Comparison of ENCODE assay signal across 1 cellular context in the genomic region with DNA sequence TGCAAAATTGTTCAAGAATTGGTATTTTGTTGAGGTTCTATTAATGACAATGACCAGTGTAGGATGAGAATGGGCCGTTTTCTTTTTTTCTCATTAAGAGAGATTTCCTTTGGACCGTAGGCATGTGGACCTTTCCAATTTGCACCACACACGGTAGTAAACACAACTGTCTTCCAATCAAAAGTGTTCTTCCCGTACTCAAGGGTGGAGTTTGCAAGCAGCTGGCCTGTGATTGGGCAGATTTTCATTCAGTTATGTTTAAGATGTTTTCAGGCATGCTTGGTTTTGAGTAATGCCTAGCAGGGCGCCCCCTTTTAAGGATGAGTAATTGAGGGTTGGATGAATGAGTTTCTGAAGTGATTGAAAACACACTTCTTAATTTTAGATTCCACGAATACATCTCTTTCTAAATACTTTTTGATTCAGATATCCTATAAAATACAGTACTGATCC.
TF ChIP-seq lines count a peak whose summit lies in the region.

No MANE protein-coding gene starts in this region.

TF ChIP-seq in HepG2, 621 proteins besides CTCF, POLR2A, EP300 and RAD21:
- TF ChIP-seq, protein P1, sequence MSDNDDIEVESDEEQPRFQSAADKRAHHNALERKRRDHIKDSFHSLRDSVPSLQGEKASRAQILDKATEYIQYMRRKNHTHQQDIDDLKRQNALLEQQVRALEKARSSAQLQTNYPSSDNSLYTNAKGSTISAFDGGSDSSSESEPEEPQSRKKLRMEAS (IDR thresholded peaks at IDR 0.05) = peak; percentile 53; the same call in 1 of the 2 replicates
- TF ChIP-seq, protein P2, sequence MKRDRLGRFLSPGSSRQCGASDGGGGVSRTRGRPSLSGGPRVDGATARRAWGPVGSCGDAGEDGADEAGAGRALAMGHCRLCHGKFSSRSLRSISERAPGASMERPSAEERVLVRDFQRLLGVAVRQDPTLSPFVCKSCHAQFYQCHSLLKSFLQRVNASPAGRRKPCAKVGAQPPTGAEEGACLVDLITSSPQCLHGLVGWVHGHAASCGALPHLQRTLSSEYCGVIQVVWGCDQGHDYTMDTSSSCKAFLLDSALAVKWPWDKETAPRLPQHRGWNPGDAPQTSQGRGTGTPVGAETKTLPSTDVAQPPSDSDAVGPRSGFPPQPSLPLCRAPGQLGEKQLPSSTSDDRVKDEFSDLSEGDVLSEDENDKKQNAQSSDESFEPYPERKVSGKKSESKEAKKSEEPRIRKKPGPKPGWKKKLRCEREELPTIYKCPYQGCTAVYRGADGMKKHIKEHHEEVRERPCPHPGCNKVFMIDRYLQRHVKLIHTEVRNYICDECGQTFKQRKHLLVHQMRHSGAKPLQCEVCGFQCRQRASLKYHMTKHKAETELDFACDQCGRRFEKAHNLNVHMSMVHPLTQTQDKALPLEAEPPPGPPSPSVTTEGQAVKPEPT (CRISPR knock-in tag; IDR thresholded peaks at IDR 0.05; ENCODE audit: low read depth) = 0 out of 2 replicates have a peak, but pooled peaks have one; percentile 57
- TF ChIP-seq KLF6 (CRISPR knock-in tag; IDR thresholded peaks at IDR 0.05) = no peak
- TF ChIP-seq MXD4 (CRISPR knock-in tag; IDR thresholded peaks at IDR 0.05) = 0 out of 2 replicates have a peak, but pooled peaks have one; percentile 5
- peak; percentile 84 for TF ChIP-seq NFYC (CRISPR knock-in tag; IDR thresholded peaks at IDR 0.05)
- peak; percentile 69 for TF ChIP-seq SP2 (CRISPR knock-in tag; IDR thresholded peaks at IDR 0.05)
- no peak for TF ChIP-seq HMG20B (CRISPR knock-in tag; conservative IDR thresholded peaks at IDR 0.05)
- TF ChIP-seq, protein P3, sequence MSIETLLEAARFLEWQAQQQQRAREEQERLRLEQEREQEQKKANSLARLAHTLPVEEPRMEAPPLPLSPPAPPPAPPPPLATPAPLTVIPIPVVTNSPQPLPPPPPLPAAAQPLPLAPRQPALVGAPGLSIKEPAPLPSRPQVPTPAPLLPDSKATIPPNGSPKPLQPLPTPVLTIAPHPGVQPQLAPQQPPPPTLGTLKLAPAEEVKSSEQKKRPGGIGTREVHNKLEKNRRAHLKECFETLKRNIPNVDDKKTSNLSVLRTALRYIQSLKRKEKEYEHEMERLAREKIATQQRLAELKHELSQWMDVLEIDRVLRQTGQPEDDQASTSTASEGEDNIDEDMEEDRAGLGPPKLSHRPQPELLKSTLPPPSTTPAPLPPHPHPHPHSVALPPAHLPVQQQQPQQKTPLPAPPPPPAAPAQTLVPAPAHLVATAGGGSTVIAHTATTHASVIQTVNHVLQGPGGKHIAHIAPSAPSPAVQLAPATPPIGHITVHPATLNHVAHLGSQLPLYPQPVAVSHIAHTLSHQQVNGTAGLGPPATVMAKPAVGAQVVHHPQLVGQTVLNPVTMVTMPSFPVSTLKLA (IDR thresholded peaks at IDR 0.05) = peak; percentile 22; the same call in 1 of the 2 replicates
- peak; percentile 54; the same call in 1 of the 2 replicates for TF ChIP-seq SAP130 (CRISPR knock-in tag; IDR thresholded peaks at IDR 0.05; ENCODE audit: low read depth)
- TF ChIP-seq, protein P4, sequence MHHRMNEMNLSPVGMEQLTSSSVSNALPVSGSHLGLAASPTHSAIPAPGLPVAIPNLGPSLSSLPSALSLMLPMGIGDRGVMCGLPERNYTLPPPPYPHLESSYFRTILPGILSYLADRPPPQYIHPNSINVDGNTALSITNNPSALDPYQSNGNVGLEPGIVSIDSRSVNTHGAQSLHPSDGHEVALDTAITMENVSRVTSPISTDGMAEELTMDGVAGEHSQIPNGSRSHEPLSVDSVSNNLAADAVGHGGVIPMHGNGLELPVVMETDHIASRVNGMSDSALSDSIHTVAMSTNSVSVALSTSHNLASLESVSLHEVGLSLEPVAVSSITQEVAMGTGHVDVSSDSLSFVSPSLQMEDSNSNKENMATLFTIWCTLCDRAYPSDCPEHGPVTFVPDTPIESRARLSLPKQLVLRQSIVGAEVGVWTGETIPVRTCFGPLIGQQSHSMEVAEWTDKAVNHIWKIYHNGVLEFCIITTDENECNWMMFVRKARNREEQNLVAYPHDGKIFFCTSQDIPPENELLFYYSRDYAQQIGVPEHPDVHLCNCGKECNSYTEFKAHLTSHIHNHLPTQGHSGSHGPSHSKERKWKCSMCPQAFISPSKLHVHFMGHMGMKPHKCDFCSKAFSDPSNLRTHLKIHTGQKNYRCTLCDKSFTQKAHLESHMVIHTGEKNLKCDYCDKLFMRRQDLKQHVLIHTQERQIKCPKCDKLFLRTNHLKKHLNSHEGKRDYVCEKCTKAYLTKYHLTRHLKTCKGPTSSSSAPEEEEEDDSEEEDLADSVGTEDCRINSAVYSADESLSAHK (CRISPR knock-in tag; IDR thresholded peaks at IDR 0.05; ENCODE audit: borderline replicate concordance) = no peak
- TF ChIP-seq NFYB (CRISPR knock-in tag; IDR thresholded peaks at IDR 0.05) = peak; percentile 82
- TF ChIP-seq, protein P5, sequence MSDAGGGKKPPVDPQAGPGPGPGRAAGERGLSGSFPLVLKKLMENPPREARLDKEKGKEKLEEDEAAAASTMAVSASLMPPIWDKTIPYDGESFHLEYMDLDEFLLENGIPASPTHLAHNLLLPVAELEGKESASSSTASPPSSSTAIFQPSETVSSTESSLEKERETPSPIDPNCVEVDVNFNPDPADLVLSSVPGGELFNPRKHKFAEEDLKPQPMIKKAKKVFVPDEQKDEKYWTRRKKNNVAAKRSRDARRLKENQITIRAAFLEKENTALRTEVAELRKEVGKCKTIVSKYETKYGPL (CRISPR knock-in tag; IDR thresholded peaks at IDR 0.05) = no peak
- TF ChIP-seq, protein P6, sequence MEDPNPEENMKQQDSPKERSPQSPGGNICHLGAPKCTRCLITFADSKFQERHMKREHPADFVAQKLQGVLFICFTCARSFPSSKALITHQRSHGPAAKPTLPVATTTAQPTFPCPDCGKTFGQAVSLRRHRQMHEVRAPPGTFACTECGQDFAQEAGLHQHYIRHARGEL (CRISPR knock-in tag; IDR thresholded peaks at IDR 0.05) = no peak
- TF ChIP-seq, protein P7, sequence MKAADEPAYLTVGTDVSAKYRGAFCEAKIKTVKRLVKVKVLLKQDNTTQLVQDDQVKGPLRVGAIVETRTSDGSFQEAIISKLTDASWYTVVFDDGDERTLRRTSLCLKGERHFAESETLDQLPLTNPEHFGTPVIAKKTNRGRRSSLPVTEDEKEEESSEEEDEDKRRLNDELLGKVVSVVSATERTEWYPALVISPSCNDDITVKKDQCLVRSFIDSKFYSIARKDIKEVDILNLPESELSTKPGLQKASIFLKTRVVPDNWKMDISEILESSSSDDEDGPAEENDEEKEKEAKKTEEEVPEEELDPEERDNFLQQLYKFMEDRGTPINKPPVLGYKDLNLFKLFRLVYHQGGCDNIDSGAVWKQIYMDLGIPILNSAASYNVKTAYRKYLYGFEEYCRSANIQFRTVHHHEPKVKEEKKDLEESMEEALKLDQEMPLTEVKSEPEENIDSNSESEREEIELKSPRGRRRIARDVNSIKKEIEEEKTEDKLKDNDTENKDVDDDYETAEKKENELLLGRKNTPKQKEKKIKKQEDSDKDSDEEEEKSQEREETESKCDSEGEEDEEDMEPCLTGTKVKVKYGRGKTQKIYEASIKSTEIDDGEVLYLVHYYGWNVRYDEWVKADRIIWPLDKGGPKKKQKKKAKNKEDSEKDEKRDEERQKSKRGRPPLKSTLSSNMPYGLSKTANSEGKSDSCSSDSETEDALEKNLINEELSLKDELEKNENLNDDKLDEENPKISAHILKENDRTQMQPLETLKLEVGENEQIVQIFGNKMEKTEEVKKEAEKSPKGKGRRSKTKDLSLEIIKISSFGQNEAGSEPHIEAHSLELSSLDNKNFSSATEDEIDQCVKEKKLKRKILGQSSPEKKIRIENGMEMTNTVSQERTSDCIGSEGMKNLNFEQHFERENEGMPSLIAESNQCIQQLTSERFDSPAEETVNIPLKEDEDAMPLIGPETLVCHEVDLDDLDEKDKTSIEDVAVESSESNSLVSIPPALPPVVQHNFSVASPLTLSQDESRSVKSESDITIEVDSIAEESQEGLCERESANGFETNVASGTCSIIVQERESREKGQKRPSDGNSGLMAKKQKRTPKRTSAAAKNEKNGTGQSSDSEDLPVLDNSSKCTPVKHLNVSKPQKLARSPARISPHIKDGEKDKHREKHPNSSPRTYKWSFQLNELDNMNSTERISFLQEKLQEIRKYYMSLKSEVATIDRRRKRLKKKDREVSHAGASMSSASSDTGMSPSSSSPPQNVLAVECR (CRISPR knock-in tag; IDR thresholded peaks at IDR 0.05; ENCODE audit: borderline replicate concordance) = peak; percentile 29; the same call in 1 of the 2 replicates
- TF ChIP-seq, protein P8, sequence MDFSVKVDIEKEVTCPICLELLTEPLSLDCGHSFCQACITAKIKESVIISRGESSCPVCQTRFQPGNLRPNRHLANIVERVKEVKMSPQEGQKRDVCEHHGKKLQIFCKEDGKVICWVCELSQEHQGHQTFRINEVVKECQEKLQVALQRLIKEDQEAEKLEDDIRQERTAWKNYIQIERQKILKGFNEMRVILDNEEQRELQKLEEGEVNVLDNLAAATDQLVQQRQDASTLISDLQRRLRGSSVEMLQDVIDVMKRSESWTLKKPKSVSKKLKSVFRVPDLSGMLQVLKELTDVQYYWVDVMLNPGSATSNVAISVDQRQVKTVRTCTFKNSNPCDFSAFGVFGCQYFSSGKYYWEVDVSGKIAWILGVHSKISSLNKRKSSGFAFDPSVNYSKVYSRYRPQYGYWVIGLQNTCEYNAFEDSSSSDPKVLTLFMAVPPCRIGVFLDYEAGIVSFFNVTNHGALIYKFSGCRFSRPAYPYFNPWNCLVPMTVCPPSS (IDR thresholded peaks at IDR 0.05) = no peak
- TF ChIP-seq RARA (CRISPR knock-in tag; IDR thresholded peaks at IDR 0.05) = no peak
- TF ChIP-seq FOXK1 (CRISPR knock-in tag; IDR thresholded peaks at IDR 0.05; ENCODE audit: borderline replicate concordance, low read depth) = peak; percentile 83; the same call in 1 of the 2 replicates
- TF ChIP-seq, protein P9, sequence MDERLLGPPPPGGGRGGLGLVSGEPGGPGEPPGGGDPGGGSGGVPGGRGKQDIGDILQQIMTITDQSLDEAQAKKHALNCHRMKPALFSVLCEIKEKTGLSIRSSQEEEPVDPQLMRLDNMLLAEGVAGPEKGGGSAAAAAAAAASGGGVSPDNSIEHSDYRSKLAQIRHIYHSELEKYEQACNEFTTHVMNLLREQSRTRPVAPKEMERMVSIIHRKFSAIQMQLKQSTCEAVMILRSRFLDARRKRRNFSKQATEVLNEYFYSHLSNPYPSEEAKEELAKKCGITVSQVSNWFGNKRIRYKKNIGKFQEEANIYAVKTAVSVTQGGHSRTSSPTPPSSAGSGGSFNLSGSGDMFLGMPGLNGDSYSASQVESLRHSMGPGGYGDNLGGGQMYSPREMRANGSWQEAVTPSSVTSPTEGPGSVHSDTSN (CRISPR knock-in tag; IDR thresholded peaks at IDR 0.05) = peak; percentile 71
- TF ChIP-seq, protein P10, sequence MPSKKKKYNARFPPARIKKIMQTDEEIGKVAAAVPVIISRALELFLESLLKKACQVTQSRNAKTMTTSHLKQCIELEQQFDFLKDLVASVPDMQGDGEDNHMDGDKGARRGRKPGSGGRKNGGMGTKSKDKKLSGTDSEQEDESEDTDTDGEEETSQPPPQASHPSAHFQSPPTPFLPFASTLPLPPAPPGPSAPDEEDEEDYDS (CRISPR knock-in tag; IDR thresholded peaks at IDR 0.05) = no peak
- TF ChIP-seq MAFK (conservative IDR thresholded peaks at IDR 0.05 in 1 of 2, IDR thresholded peaks at IDR 0.05 in 1 of 2; ENCODE audit: low read length in 2 of 2) = 0 out of 4 replicates have a peak, but pooled peaks have one; percentile 0 to 21
- TF ChIP-seq MXI1 (IDR thresholded peaks at IDR 0.05; ENCODE audit: borderline replicate concordance, low read depth, low read length) = peak; percentile 21; the same call in 1 of the 3 replicates
- no peak for TF ChIP-seq MTA3 (CRISPR knock-in tag; IDR thresholded peaks at IDR 0.05)
